ENCODE assay signal across 8 cellular contexts in the genomic region with DNA sequence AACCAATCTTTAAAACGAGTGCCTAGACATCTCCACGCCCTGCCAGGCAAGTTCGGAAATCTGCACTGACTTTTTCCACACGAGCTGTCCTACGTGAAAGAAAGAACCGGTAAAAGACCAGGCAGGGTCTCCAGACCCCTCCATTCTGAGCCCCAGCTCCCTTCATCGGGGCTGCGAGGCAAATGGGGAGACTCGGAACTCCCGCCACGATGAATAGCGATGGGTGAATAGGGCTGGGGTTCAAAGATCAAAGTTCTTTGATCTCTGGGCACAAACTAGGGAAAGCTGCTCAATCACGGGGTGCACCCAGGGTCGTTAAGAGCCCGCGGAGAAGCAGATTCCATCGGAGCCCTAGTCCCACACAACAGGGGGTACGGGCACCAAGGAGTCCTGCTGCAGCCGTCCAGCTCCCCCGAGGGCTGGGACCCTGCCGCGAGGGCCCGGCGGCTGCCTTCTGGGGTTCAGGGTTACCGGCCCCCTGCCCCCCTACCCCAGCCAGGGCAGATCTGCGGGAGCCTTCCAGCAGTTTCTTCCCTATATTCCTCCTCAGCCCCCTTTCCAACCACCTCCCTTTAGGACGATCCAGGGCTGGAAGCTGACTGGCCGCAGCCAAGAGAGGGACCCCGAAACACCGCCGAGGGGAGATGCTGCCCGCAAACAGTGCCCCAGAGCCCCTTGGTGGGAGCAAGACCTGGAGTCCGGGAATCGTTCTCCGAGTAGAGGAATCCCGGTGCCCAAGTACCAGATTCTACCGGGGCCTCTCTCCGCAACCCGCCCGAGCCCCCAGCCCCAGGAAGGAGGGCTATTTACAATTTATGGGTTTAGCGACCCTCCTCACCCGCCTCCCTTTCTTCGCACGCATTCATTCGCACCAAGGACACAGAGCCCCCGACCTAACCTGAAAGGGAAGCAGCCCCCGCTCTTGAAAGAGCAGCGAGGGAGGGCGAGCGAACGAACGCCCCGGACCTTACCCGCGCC. TPM values are rescaled to one million over a fixed set of nuclear protein-coding genes. Genes with fewer than 3 reads are reported as not detected.
A peak's percentile ranks its signal among the peaks of the same experiment; 100 is the strongest.
DNase-seq lines count a peak whose midpoint lies in the region; TF ChIP-seq lines count a peak whose summit lies in the region.

No MANE protein-coding gene starts in this region.

- peak overlapping the region; percentile 75 to 89 (median 81) for H3K4me3 Mint-ChIP-seq in CD8-positive, alpha-beta memory T cell

- H3K4me1 Mint-ChIP-seq in CD8-positive, alpha-beta memory T cell = peaks cover 28 to 32% (median 28%) of the 10 kb centered on the region in 3 donors

- CTCF ChIA-PET in CD8-positive, alpha-beta memory T cell (lab: Charles Lee) = interaction anchor here (0.9 to 1.4 kb wide), 4 partner anchors 11 to 238 kb away, joined by 3 to 4 read pairs (median 3); no protein-coding TSS in a partner anchor

- H3K4me3 ChIP-seq in CD8-positive, alpha-beta memory T cell (ENCODE audit: low read length) = peak overlapping the region; percentile 66
- peak overlapping the region; percentile 76 for H3K4me3 ChIP-seq in epithelial cell of esophagus (ENCODE audit: low read length)
- peak overlapping the region; percentile 77 for H3K4me3 ChIP-seq in ovary

- WGBS in ovary, 3 donors = 0 to 1% (median 0%) methylated on average over 53 to 55 of the region's 55 CpGs

- peaks cover 53% of the 10 kb centered on the region for H3K27me3 ChIP-seq in CD8-positive, alpha-beta memory T cell (ENCODE audit: insufficient read depth, low read length, poor library complexity, severe bottlenecking)
- H3K27me3 ChIP-seq in ovary = no peaks in the 10 kb centered on the region

- intact Hi-C loops in ovary (cut with DNase I) = no loop called here

- no peaks in the 10 kb centered on the region for H3K36me3 Mint-ChIP-seq in CD8-positive, alpha-beta memory T cell

- no peak for TF ChIP-seq CTCF in epithelial cell of esophagus (IDR thresholded peaks at IDR 0.05; ENCODE audit: insufficient read depth, low read depth, low read length, missing control alignments)
- no peak for TF ChIP-seq CTCF in ovary (IDR thresholded peaks at IDR 0.05)

- H3K36me3 ChIP-seq in CD8-positive, alpha-beta memory T cell (ENCODE audit: insufficient read depth, low read length) = no peaks in the 10 kb centered on the region
- no peaks in the 10 kb centered on the region for H3K36me3 ChIP-seq in ovary

- POLR2A ChIA-PET in CD8-positive, alpha-beta memory T cell (lab: Charles Lee) = interaction anchor here (0.6 to 0.7 kb wide), 3 partner anchors 68 to 674 kb away, joined by 3 to 4 read pairs (median 3); no protein-coding TSS in a partner anchor

- no peaks in the 10 kb centered on the region for H3K9me3 ChIP-seq in CD8-positive, alpha-beta memory T cell (ENCODE audit: low read length)
- no peaks in the 10 kb centered on the region for H3K9me3 ChIP-seq in ovary

- H3K27ac Mint-ChIP-seq in CD8-positive, alpha-beta memory T cell = peak overlapping the region in 2 of 8 donors; percentile 63 to 94

- H3K9me3 Mint-ChIP-seq in CD8-positive, alpha-beta memory T cell = no peaks in the 10 kb centered on the region

- H3K27me3 Mint-ChIP-seq in CD8-positive, alpha-beta memory T cell = peaks cover 37 to 66% of the 10 kb centered on the region in 2 donors

- TF ChIP-seq POLR2A in ovary (IDR thresholded peaks at IDR 0.05) = no peak

- peaks cover 20% of the 10 kb centered on the region for H3K4me1 ChIP-seq in CD8-positive, alpha-beta memory T cell (ENCODE audit: insufficient read depth, low read length)
- H3K4me1 ChIP-seq in ovary (ENCODE audit: insufficient read depth) = no peaks in the 10 kb centered on the region

- no peak overlapping the region for H3K27ac ChIP-seq in CD8-positive, alpha-beta memory T cell (ENCODE audit: low read depth, low read length)
- H3K27ac ChIP-seq in ovary = peak overlapping the region; percentile 23 to 56

- peak in 2 of 5 donors; percentile 9 to 16 for DNase-seq in CD8-positive, alpha-beta memory T cell
- DNase-seq in epithelial cell of esophagus (ENCODE audit: low read depth) = no peak
- no peak for DNase-seq in ovary
- no peak for DNase-seq in NCI-H1105 (lab: John Stamatoyannopoulos, UW)
- no peak for DNase-seq in mesenteric fat pad (ENCODE audit: low spot score)
- DNase-seq in foreskin melanocyte = no peak
- DNase-seq in anterior cingulate cortex (lab: John Stamatoyannopoulos, UW) = no peak

- TF ChIP-seq EP300 in ovary (IDR thresholded peaks at IDR 0.05) = no peak

TF ChIP-seq in PFSK-1, 5 proteins besides CTCF, POLR2A, EP300 and RAD21:
- TF ChIP-seq, protein P1, sequence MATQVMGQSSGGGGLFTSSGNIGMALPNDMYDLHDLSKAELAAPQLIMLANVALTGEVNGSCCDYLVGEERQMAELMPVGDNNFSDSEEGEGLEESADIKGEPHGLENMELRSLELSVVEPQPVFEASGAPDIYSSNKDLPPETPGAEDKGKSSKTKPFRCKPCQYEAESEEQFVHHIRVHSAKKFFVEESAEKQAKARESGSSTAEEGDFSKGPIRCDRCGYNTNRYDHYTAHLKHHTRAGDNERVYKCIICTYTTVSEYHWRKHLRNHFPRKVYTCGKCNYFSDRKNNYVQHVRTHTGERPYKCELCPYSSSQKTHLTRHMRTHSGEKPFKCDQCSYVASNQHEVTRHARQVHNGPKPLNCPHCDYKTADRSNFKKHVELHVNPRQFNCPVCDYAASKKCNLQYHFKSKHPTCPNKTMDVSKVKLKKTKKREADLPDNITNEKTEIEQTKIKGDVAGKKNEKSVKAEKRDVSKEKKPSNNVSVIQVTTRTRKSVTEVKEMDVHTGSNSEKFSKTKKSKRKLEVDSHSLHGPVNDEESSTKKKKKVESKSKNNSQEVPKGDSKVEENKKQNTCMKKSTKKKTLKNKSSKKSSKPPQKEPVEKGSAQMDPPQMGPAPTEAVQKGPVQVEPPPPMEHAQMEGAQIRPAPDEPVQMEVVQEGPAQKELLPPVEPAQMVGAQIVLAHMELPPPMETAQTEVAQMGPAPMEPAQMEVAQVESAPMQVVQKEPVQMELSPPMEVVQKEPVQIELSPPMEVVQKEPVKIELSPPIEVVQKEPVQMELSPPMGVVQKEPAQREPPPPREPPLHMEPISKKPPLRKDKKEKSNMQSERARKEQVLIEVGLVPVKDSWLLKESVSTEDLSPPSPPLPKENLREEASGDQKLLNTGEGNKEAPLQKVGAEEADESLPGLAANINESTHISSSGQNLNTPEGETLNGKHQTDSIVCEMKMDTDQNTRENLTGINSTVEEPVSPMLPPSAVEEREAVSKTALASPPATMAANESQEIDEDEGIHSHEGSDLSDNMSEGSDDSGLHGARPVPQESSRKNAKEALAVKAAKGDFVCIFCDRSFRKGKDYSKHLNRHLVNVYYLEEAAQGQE (IDR thresholded peaks at IDR 0.05; ENCODE audit: insufficient read depth in 1 of 2, low read depth in 2 of 2, low read length in 2 of 2) = no peak
- TF ChIP-seq POLR2AphosphoS5 (IDR thresholded peaks at IDR 0.05; ENCODE audit: low read depth, low read length) (no peak), TAF1 (IDR thresholded peaks at IDR 0.05; ENCODE audit: borderline replicate concordance, insufficient read depth, low read length) (0 out of 2 replicates have a peak, but pooled peaks have one; percentile 2), FOXP2 (optimal IDR thresholded peaks at IDR 0.05; ENCODE audit: borderline replicate concordance, extremely low read depth, extremely low read length, insufficient read depth) (no peak), SIN3A (IDR thresholded peaks at IDR 0.05; ENCODE audit: borderline replicate concordance, insufficient read depth, low read length) (no peak; the same call in 1 of the 2 replicates)
TF ChIP-seq in PFSK-1: peak in this region for 1.

RNA-seq across cellular contexts. Expression of a gene that starts 1.0 kb away (rescaled TPM):
- total RNA-seq in CD8-positive, alpha-beta memory T cell = under 1 TPM; 0.27 to 0.35 TPM
- polyA plus RNA-seq in CD8-positive, alpha-beta memory T cell = not detected
- 37.8 TPM for polyA plus RNA-seq in PFSK-1 (2012; ENCODE audit: insufficient read length, low read depth)
- total RNA-seq in ovary (10 to 100 TPM in 4 of 7 donors, 1 to 10 TPM in 3; 4.4 to 20.6 (median 11.6) TPM), mesenteric fat pad (3.1 TPM)
- polyA plus RNA-seq in ovary = 10 to 100 TPM in 1 of 2 donors, 1 to 10 TPM in 1; 5.4 to 16.2 TPM

RNA-seq across cellular contexts. Expression of a gene that starts 19.2 kb away (rescaled TPM):
- total RNA-seq in CD8-positive, alpha-beta memory T cell = 10 to 100 TPM; 16.9 to 18.4 TPM
- 19.7 TPM for polyA plus RNA-seq in CD8-positive, alpha-beta memory T cell
- 26.0 TPM for polyA plus RNA-seq in PFSK-1 (2012; ENCODE audit: insufficient read length, low read depth)
- total RNA-seq in ovary (10 to 100 TPM; 20.3 to 42.6 (median 25.6) TPM), mesenteric fat pad (15.3 TPM)
- polyA plus RNA-seq in ovary = 10 to 100 TPM; 20.6 to 25.8 TPM
